Comparison of ENCODE assay signal across 25 cellular contexts in genomic region chr2:241553512-241553830, GRCh38.
"Had no signal": no experiment of that assay in that cellular context is flagged by ENCODE, and none has a peak within 500 bp of the region (broad histone marks: within the 10 kb centered on the region; RNA-seq: fewer than 3 reads in every experiment).

No MANE protein-coding gene starts in this region.

- H3K27me3 ChIP-seq: hepatocyte had no signal

- H3K4me1 ChIP-seq: gastrocnemius medialis had no signal

- H3K4me3 Mint-ChIP-seq: immature natural killer cell, mesothelial cell of epicardium had no signal

- H2AFZ ChIP-seq: hepatocyte had no signal

- H3K79me2 ChIP-seq: hepatocyte had no signal

- H3K27ac Mint-ChIP-seq: immature natural killer cell, mesothelial cell of epicardium had no signal

- ATAC-seq: esophagus mucosa, gastrocnemius medialis, heart left ventricle, left cardiac atrium, left lung, left ventricle myocardium superior, lower lobe of right lung, mucosa of descending colon had no signal

- FAIRE-seq: colon, keratinocyte had no signal

- H3K36me3 ChIP-seq: esophagus squamous epithelium, gastrocnemius medialis, heart left ventricle, left lung, lower lobe of right lung had no signal

- H3K4me3 ChIP-seq: coronary artery, dorsolateral prefrontal cortex, esophagus squamous epithelium, gastrocnemius medialis, heart left ventricle, hepatocyte, left lung, lower lobe of right lung, mucosa of descending colon had no signal

- H3K9me3 ChIP-seq: mucosa of descending colon had no signal

- H3K27ac ChIP-seq: coronary artery, dorsolateral prefrontal cortex, epithelial cell of prostate, esophagus squamous epithelium, gastrocnemius medialis, heart left ventricle, hepatocyte, left lung, lower lobe of right lung had no signal

- H3K36me3 Mint-ChIP-seq: immature natural killer cell had no signal

- H3K4me2 ChIP-seq: hepatocyte had no signal

- DNase-seq: dermis blood vessel endothelial cell; dorsolateral prefrontal cortex; effector CD4-positive, alpha-beta T cell; effector memory CD4-positive, alpha-beta T cell; erythroblast; esophagus squamous epithelium; foreskin fibroblast; foreskin melanocyte; gastrocnemius medialis; hypothalamus; immature natural killer cell; left cardiac atrium; left ventricle myocardium superior; lower lobe of right lung; mesenchymal stem cell; mucosa of descending colon had no signal
